Comparison of ENCODE assay signal across 15 cellular contexts in the genomic region with DNA sequence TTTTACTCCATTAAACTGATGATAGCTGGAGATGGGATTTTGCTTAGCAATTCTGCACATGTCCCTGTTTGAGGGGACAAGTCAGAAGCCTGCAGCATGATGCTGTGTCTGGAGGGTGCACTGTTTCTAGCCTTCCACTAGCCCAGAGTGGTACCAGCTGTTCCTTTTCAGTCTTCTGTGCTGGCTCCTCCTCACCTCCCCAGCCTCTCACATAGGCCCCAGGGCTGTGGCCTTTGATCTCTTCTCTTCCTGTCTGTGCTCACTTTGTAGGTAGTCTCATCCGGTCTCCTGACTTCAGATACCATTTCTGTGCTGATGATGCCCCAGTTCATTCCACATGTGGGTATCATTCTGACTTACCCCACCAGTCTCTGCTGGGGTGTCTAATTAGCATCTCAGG.
DNase-seq lines count a peak whose midpoint lies in the region; ATAC-seq and TF ChIP-seq lines count a peak whose summit lies in the region.
"Had no signal": no experiment of that assay in that cellular context is flagged by ENCODE, and none has a peak within 500 bp of the region (broad histone marks: within the 10 kb centered on the region; RNA-seq: fewer than 3 reads in every experiment).

No MANE protein-coding gene starts in this region.

- H3K9me3 ChIP-seq in effector memory CD4-positive, alpha-beta T cell (ENCODE audit: control insufficient read depth, low read length), result no peaks in the 10 kb centered on the region
- no peaks in the 10 kb centered on the region for H3K9me3 ChIP-seq in lower lobe of right lung
- H3K9me3 ChIP-seq: upper lobe of left lung had no signal

- H3K27me3 Mint-ChIP-seq in activated T-cell treated with anti-CD3 and anti-CD28 coated beads, Interleukin-2, amount 50 U/mL, for 24 hours, result no peaks in the 10 kb centered on the region
- H3K27me3 Mint-ChIP-seq in stimulated activated naive CD8-positive, alpha-beta T cell treated with anti-CD3 and anti-CD28 coated beads, Interleukin-15, Interleukin-2, amounts not matched to agents 100 ng/mL and 50 ng/mL, for 24 hours, result no peaks in the 10 kb centered on the region

- intact Hi-C loops in lower lobe of right lung (cut with DNase I), result no loop called here

- peaks cover 24% of the 10 kb centered on the region for H3K4me1 Mint-ChIP-seq in activated T-cell treated with anti-CD3 and anti-CD28 coated beads, Interleukin-2, amount 50 U/mL, for 24 hours (ENCODE audit: low read depth)
- peaks cover 20% of the 10 kb centered on the region for H3K4me1 Mint-ChIP-seq in stimulated activated naive CD8-positive, alpha-beta T cell treated with anti-CD3 and anti-CD28 coated beads, Interleukin-15, Interleukin-2, amounts not matched to agents 100 ng/mL and 50 ng/mL, for 24 hours (ENCODE audit: low read depth)

- DNase-seq in activated gamma-delta T cell treated with Interleukin-2 at 50 U/mL for 16 hours (peak; percentile 30), activated gamma-delta T cell (lab: John Stamatoyannopoulos, UW) (no peak), lower lobe of right lung (no peak), COLO668 (lab: John Stamatoyannopoulos, UW; ENCODE audit: unreplicated experiment) (no peak)
- DNase-seq in activated T-cell treated with anti-CD3 and anti-CD28 coated beads, Interleukin-2, amount 50 U/mL, for 24 hours, result no peak
- peak in 2 of 3 donors; percentile 14 to 30 for DNase-seq in effector memory CD4-positive, alpha-beta T cell
- DNase-seq: ACHN, DMS153, KBM-7, left colon, NCI-H187, NCI-H82, upper lobe of left lung had no signal

- peak overlapping the region; percentile 29 for H3K27ac Mint-ChIP-seq in activated T-cell treated with anti-CD3 and anti-CD28 coated beads, Interleukin-2, amount 50 U/mL, for 24 hours
- H3K27ac Mint-ChIP-seq in stimulated activated naive CD8-positive, alpha-beta T cell treated with anti-CD3 and anti-CD28 coated beads, Interleukin-15, Interleukin-2, amounts not matched to agents 100 ng/mL and 50 ng/mL, for 24 hours, result peak overlapping the region; percentile 56

- ATAC-seq in HG02798 (IDR thresholded peaks at IDR 0.05; ENCODE audit: poor library complexity, unreplicated experiment) (no peak), lower lobe of right lung (no peak)
- ATAC-seq: left colon had no signal

- no peaks in the 10 kb centered on the region for H3K27me3 ChIP-seq in effector memory CD4-positive, alpha-beta T cell (replicated peaks; ENCODE audit: control insufficient read depth, insufficient read depth, low read length, poor library complexity, severe bottlenecking)
- no peaks in the 10 kb centered on the region for H3K27me3 ChIP-seq in lower lobe of right lung (ENCODE audit: low read depth)
- H3K27me3 ChIP-seq: upper lobe of left lung had no signal

- TF ChIP-seq CTCF in lower lobe of right lung (IDR thresholded peaks at IDR 0.05), result no peak

- no peak overlapping the region for H3K4me3 Mint-ChIP-seq in activated T-cell treated with anti-CD3 and anti-CD28 coated beads, Interleukin-2, amount 50 U/mL, for 24 hours
- no peak overlapping the region for H3K4me3 Mint-ChIP-seq in stimulated activated naive CD8-positive, alpha-beta T cell treated with anti-CD3 and anti-CD28 coated beads, Interleukin-15, Interleukin-2, amounts not matched to agents 100 ng/mL and 50 ng/mL, for 24 hours

- H3K36me3 Mint-ChIP-seq in activated T-cell treated with anti-CD3 and anti-CD28 coated beads, Interleukin-2, amount 50 U/mL, for 24 hours (ENCODE audit: low read depth), result peaks cover 80% of the 10 kb centered on the region
- peaks cover 73% of the 10 kb centered on the region for H3K36me3 Mint-ChIP-seq in stimulated activated naive CD8-positive, alpha-beta T cell treated with anti-CD3 and anti-CD28 coated beads, Interleukin-15, Interleukin-2, amounts not matched to agents 100 ng/mL and 50 ng/mL, for 24 hours (ENCODE audit: low read depth)

- H3K27ac ChIP-seq in effector memory CD4-positive, alpha-beta T cell (ENCODE audit: insufficient read depth, low read length, poor library complexity, severe bottlenecking), result no peak overlapping the region
- no peak overlapping the region for H3K27ac ChIP-seq in lower lobe of right lung
- H3K27ac ChIP-seq: upper lobe of left lung had no signal

- peaks cover 15% of the 10 kb centered on the region for H3K4me1 ChIP-seq in effector memory CD4-positive, alpha-beta T cell (ENCODE audit: control insufficient read depth, insufficient read depth, low read length, poor library complexity, severe bottlenecking)
- no peaks in the 10 kb centered on the region for H3K4me1 ChIP-seq in lower lobe of right lung

- H3K9me3 Mint-ChIP-seq in activated T-cell treated with anti-CD3 and anti-CD28 coated beads, Interleukin-2, amount 50 U/mL, for 24 hours, result no peaks in the 10 kb centered on the region
- peaks cover 5% of the 10 kb centered on the region for H3K9me3 Mint-ChIP-seq in stimulated activated naive CD8-positive, alpha-beta T cell treated with anti-CD3 and anti-CD28 coated beads, Interleukin-15, Interleukin-2, amounts not matched to agents 100 ng/mL and 50 ng/mL, for 24 hours

- no peaks in the 10 kb centered on the region for H3K36me3 ChIP-seq in effector memory CD4-positive, alpha-beta T cell (ENCODE audit: control insufficient read depth, insufficient read depth, low read length)
- H3K36me3 ChIP-seq in lower lobe of right lung, result peaks cover 26% of the 10 kb centered on the region

- no peak overlapping the region for H3K4me3 ChIP-seq in effector memory CD4-positive, alpha-beta T cell (ENCODE audit: insufficient read depth, low read depth, low read length, poor library complexity, severe bottlenecking)
- H3K4me3 ChIP-seq in lower lobe of right lung, result no peak overlapping the region
- H3K4me3 ChIP-seq: upper lobe of left lung had no signal

Comparison
In these comparisons a context has a peak if more than half of its experiments do, and no peak if none do; other contexts are left out.
1. DNase-seq: peak in activated gamma-delta T cell treated with Interleukin-2 at 50 U/mL for 16 hours (single experiment) and effector memory CD4-positive, alpha-beta T cell (2 of 3); none in activated gamma-delta T cell (single experiment), activated T-cell treated with anti-CD3 and anti-CD28 coated beads, Interleukin-2, amount 50 U/mL, for 24 hours (single experiment), lower lobe of right lung (single experiment) and COLO668 (single experiment).